In the genomic region with DNA sequence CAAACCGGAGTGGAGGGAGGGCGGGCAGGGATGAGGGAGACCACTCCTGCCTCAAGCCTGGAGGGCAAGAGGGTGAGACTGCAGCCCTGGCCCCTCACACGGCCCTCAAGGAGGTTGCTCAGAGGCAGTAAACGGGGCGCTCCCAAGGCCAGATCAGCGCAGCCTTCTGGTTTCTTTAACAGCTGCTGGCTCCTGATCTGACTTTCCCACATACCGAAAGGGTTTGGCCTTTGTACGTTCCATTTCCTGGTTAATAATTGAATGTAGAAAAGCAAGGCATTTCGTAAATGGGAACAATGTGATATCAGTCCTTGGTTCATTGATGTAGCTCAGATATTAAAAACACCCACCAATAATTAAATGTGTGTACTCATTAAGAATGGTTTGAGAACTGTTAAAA, we compare ENCODE assay signal across 17 cellular contexts.
DNase-seq lines count a peak whose midpoint lies in the region; ATAC-seq and TF ChIP-seq lines count a peak whose summit lies in the region.
"Had no signal": no experiment of that assay in that cellular context is flagged by ENCODE, and none has a peak within 500 bp of the region (broad histone marks: within the 10 kb centered on the region; RNA-seq: fewer than 3 reads in every experiment).

No MANE protein-coding gene starts in this region.

- no peak overlapping the region for H3K23ac ChIP-seq in neuronal stem cell (ENCODE audit: low read depth, low read length, poor library complexity)

- DNase-seq in Calu3 (peak; percentile 12), Panc1 (ENCODE audit: low read depth, low spot score) (no peak), glomerular visceral epithelial cell (ENCODE audit: extremely low spot score) (peak; percentile 47), left ventricle myocardium superior (no peak), neuronal stem cell (ENCODE audit: low spot score) (no peak), NCI-H748 (lab: John Stamatoyannopoulos, UW; ENCODE audit: unreplicated experiment) (no peak)
- DNase-seq: activated CD8-positive, alpha-beta T cell treated with anti-CD3 and anti-CD28 coated beads, Interleukin-2, amount 10 ng/mL, durations not matched to agents 7 days and 5 days; central memory CD4-positive, alpha-beta T cell; DMS79; midbrain; NCI-H774; stimulated activated CD4-positive, alpha-beta T cell treated with anti-CD3 and anti-CD28 coated beads, Interleukin-4, amount 100 ng/mL, for 4 hours had no signal

- H3K79me1 ChIP-seq in neuronal stem cell (ENCODE audit: low read depth, low read length) = no peaks in the 10 kb centered on the region

- intact Hi-C loops in Calu3 (cut with micrococcal nuclease; ENCODE audit: unreplicated experiment) (loop anchor here (5.0 to 10.0 kb wide), 2 partner anchors 280 to 862 kb away; no protein-coding TSS in a partner anchor), Panc1 (cut with micrococcal nuclease; ENCODE audit: unreplicated experiment) (loop anchor here (10.0 kb wide), 2 partner anchors 262 to 862 kb away; no protein-coding TSS in a partner anchor), left ventricle myocardium superior (cut with micrococcal nuclease) (loop anchor here (10.0 kb wide), 1 partner anchor 592 kb away; no protein-coding TSS in a partner anchor)

- H3K9me3 Mint-ChIP-seq in Calu3 (ENCODE audit: low read depth, unreplicated experiment) = no peaks in the 10 kb centered on the region
- H3K9me3 Mint-ChIP-seq: activated T-helper 2 cell treated with anti-CD3 and anti-CD28 coated beads, Interferon-gamma antibody, Interleukin-2, Interleukin-4, amounts not matched to agents 10 μg/mL and 5 μg/mL and 100 μg/mL, durations not matched to agents 14 hours and 24 hours and 36 hours had no signal

- H3K4me1 Mint-ChIP-seq in Calu3 (ENCODE audit: low read depth, unreplicated experiment) = no peaks in the 10 kb centered on the region

- BruUV-seq in Calu3 (replicated peaks; lab: Mats Ljungman, UMichigan) (no TSS peak), Panc1 (replicated peaks; lab: Mats Ljungman, UMichigan) (no TSS peak)

- H2AK5ac ChIP-seq in neuronal stem cell (ENCODE audit: low read depth, low read length) = no peak overlapping the region

- no peak overlapping the region for H3K27ac Mint-ChIP-seq in Calu3 (ENCODE audit: unreplicated experiment)
- H3K27ac Mint-ChIP-seq: activated CD8-positive, alpha-beta T cell treated with anti-CD3 and anti-CD28 coated beads, Interleukin-2, amount 10 ng/mL, durations not matched to agents 7 days and 5 days; activated T-helper 2 cell treated with anti-CD3 and anti-CD28 coated beads, Interferon-gamma antibody, Interleukin-2, Interleukin-4, amounts not matched to agents 10 μg/mL and 5 μg/mL and 100 μg/mL, durations not matched to agents 14 hours and 24 hours and 36 hours had no signal

- no peak for TF ChIP-seq CTCF in Calu3 (IDR thresholded peaks at IDR 0.05; ENCODE audit: unreplicated experiment)
- no peak for TF ChIP-seq CTCF in Panc1 (IDR thresholded peaks at IDR 0.05)
- TF ChIP-seq CTCF in neutrophil (IDR thresholded peaks at IDR 0.05) = no peak

- H3K9ac ChIP-seq in neuronal stem cell (ENCODE audit: low read depth, low read length, poor library complexity) = no peak overlapping the region

- H3K27me3 ChIP-seq in Panc1 (ENCODE audit: control insufficient read depth, insufficient read depth, low read length) (no peaks in the 10 kb centered on the region), neutrophil (peaks cover 16% of the 10 kb centered on the region), neuronal stem cell (ENCODE audit: control insufficient read depth in 3 of 3, insufficient read depth in 3 of 3, low read depth in 1 of 3, low read length in 3 of 3) (no peaks in the 10 kb centered on the region)

- no peaks in the 10 kb centered on the region; the same call in 1 of the 2 replicates for H3K36me3 ChIP-seq in Panc1 (ENCODE audit: control insufficient read depth, insufficient read depth, low read length)
- H3K36me3 ChIP-seq in neutrophil = no peaks in the 10 kb centered on the region
- peaks cover 0 to 7% of the 10 kb centered on the region in 2 donors for H3K36me3 ChIP-seq in neuronal stem cell (replicated peaks in 1 of 2; ENCODE audit: control insufficient read depth in 2 of 2, insufficient read depth in 2 of 2, low read length in 2 of 2)
- H3K36me3 ChIP-seq: thoracic aorta had no signal

- no peak overlapping the region for H3K4me2 ChIP-seq in neuronal stem cell (ENCODE audit: insufficient read depth, low read length, poor library complexity, severe bottlenecking)

- no peak overlapping the region for H3K4ac ChIP-seq in neuronal stem cell (ENCODE audit: low read length)

- no peak overlapping the region for H2AFZ ChIP-seq in neuronal stem cell (ENCODE audit: low read length)

- CTCF ChIA-PET in Calu3 (lab: Charles Lee) = interaction anchor here (0.5 to 1.6 kb wide), 2 partner anchors 282 to 569 kb away, joined by 3 to 4 read pairs; no protein-coding TSS in a partner anchor
- CTCF ChIA-PET in Panc1 (lab: Charles Lee) = interaction anchor here (0.5 kb wide), 1 partner anchor 603 kb away, joined by 7 read pairs; no protein-coding TSS in a partner anchor

- POLR2A ChIA-PET in Panc1 (lab: Charles Lee) = interaction anchor here (0.5 kb wide), 1 partner anchor 41 kb away, joined by 3 read pairs; no protein-coding TSS in a partner anchor

- ATAC-seq in Panc1 = no peak
- no peak for ATAC-seq in left ventricle myocardium superior
- no peak for ATAC-seq in GM21528 (IDR thresholded peaks at IDR 0.05; ENCODE audit: low FRiP score, unreplicated experiment)
- ATAC-seq: activated CD8-positive, alpha-beta T cell treated with anti-CD3 and anti-CD28 coated beads, Interleukin-2, amount 10 ng/mL, durations not matched to agents 7 days and 5 days; K562 had no signal

- H3K4me3 ChIP-seq in Panc1 (ENCODE audit: low read depth in 2 of 2, low read length in 2 of 2) (no peak overlapping the region), neutrophil (ENCODE audit: low read depth in 1 of 2, low read length in 1 of 2) (peak overlapping the region in 1 of 2 experiments; percentile 45), neuronal stem cell (ENCODE audit: low read length in 2 of 2) (no peak overlapping the region)
- H3K4me3 ChIP-seq: K562, thoracic aorta had no signal

- no peak overlapping the region for H2BK120ac ChIP-seq in neuronal stem cell (ENCODE audit: low read depth, low read length)

- no CpG with 5 or more reads among the region's 9 CpGs for WGBS in neuronal stem cell (ENCODE audit: extremely low coverage in 2 of 2, insufficient read length in 2 of 2, insufficient replicate concordance in 1 of 2), 2 donors

- H2BK5ac ChIP-seq in neuronal stem cell (ENCODE audit: low read length) = no peak overlapping the region

- H2BK12ac ChIP-seq in neuronal stem cell (ENCODE audit: low read length) = no peak overlapping the region

- in situ Hi-C loops in Panc1 (cut with HindIII; ENCODE audit: low pct_unique_long_range_greater_than_20kb, low sequenced_read_pairs) = no loop called here

- H3K9me3 ChIP-seq in Panc1 (ENCODE audit: control insufficient read depth, insufficient read depth, low read depth, low read length) (no peaks in the 10 kb centered on the region), neutrophil (no peaks in the 10 kb centered on the region), neuronal stem cell (replicated peaks in 1 of 2; ENCODE audit: control insufficient read depth in 2 of 2, insufficient read depth in 1 of 2, low read depth in 1 of 2, low read length in 2 of 2) (no peaks in the 10 kb centered on the region)
- H3K9me3 ChIP-seq: thoracic aorta had no signal

- no peak overlapping the region for H4K8ac ChIP-seq in neuronal stem cell (ENCODE audit: low read depth, low read length)

- no peak overlapping the region for H3K14ac ChIP-seq in neuronal stem cell (ENCODE audit: low read length)

- H4K91ac ChIP-seq in neuronal stem cell (ENCODE audit: low read depth, low read length, poor library complexity) = no peak overlapping the region

- H2BK15ac ChIP-seq in neuronal stem cell (ENCODE audit: low read length) = no peak overlapping the region

- H3K27ac ChIP-seq in Panc1 (ENCODE audit: low read length) (peak overlapping the region; percentile 17; the same call in 1 of the 2 replicates), neutrophil (peak overlapping the region; percentile 88), neuronal stem cell (replicated peaks; ENCODE audit: low read length) (no peak overlapping the region)
- H3K27ac ChIP-seq: thoracic aorta had no signal

- no peaks in the 10 kb centered on the region for H3K36me3 Mint-ChIP-seq in Calu3 (ENCODE audit: insufficient read depth, unreplicated experiment)

- peak overlapping the region; percentile 37 for H3K4me3 Mint-ChIP-seq in Calu3 (ENCODE audit: low read depth, unreplicated experiment)
- H3K4me3 Mint-ChIP-seq: activated CD8-positive, alpha-beta T cell treated with anti-CD3 and anti-CD28 coated beads, Interleukin-2, amount 10 ng/mL, durations not matched to agents 7 days and 5 days had no signal

- no peaks in the 10 kb centered on the region for H3K27me3 Mint-ChIP-seq in Calu3 (ENCODE audit: unreplicated experiment)

- no peak overlapping the region for H3K18ac ChIP-seq in neuronal stem cell (ENCODE audit: low read length)

- peaks cover 12% of the 10 kb centered on the region for H3K4me1 ChIP-seq in Panc1 (ENCODE audit: control insufficient read depth, insufficient read depth, low read length)
- peaks cover 66 to 68% of the 10 kb centered on the region in 2 experiments for H3K4me1 ChIP-seq in neutrophil (ENCODE audit: control insufficient read depth in 1 of 2, insufficient read depth in 1 of 2, low read depth in 1 of 2, low read length in 1 of 2)
- H3K4me1 ChIP-seq in neuronal stem cell (ENCODE audit: control insufficient read depth in 2 of 2, insufficient read depth in 1 of 2, low read depth in 1 of 2, low read length in 2 of 2) = peaks cover 9 to 19% of the 10 kb centered on the region in 2 donors

Comparison
In these comparisons a context has a peak if more than half of its experiments do, and no peak if none do; other contexts are left out.
1. DNase-seq: peak in Calu3 (single experiment) and glomerular visceral epithelial cell (single experiment); none in Panc1 (single experiment), left ventricle myocardium superior (single experiment), neuronal stem cell (single experiment) and NCI-H748 (single experiment).